In genomic region chr14:79802096-79802495, GRCh38 we compare ENCODE assay signal across 21 cellular contexts.
DNase-seq lines count a peak whose midpoint lies in the region; FAIRE-seq and TF ChIP-seq lines count a peak whose summit lies in the region.
"Had no signal": no experiment of that assay in that cellular context is flagged by ENCODE, and none has a peak within 500 bp of the region (broad histone marks: within the 10 kb centered on the region; RNA-seq: fewer than 3 reads in every experiment).

No MANE protein-coding gene starts in this region.

- no peak overlapping the region for H3K9ac ChIP-seq in BLaER1 treated with 17β-estradiol and CSF1 and Interleukin-3, amounts not matched to agents 10 nM and 100 nM
- no peak overlapping the region for H3K9ac ChIP-seq in kidney (ENCODE audit: low read length in 2 of 2)

- H3K4me1 ChIP-seq in BLaER1 treated with 17β-estradiol and CSF1 and Interleukin-3, amounts not matched to agents 10 nM and 100 nM: peaks cover 18 to 65% (median 57%) of the 10 kb centered on the region in 10 experiments
- peaks cover 2 to 4% of the 10 kb centered on the region in 2 donors for H3K4me1 ChIP-seq in kidney (ENCODE audit: control insufficient read depth in 1 of 2, insufficient read depth in 1 of 2, low read depth in 1 of 2, low read length in 2 of 2)
- H3K4me1 ChIP-seq: BE2C had no signal

- no peak overlapping the region for H3K4me3 Mint-ChIP-seq in nephron
- H3K4me3 Mint-ChIP-seq in activated T-helper 2 cell treated with anti-CD3 and anti-CD28 coated beads, Interferon-gamma antibody, Interleukin-2, Interleukin-4, amounts not matched to agents 10 μg/mL and 5 μg/mL and 100 μg/mL, durations not matched to agents 14 hours and 24 hours and 36 hours (ENCODE audit: low read depth): no peak overlapping the region
- H3K4me3 Mint-ChIP-seq: CD14-positive monocyte; CD4-positive, alpha-beta memory T cell; HFFc6 had no signal

- intact Hi-C loops in kidney (cut with DNase I): no loop called here
- intact Hi-C loops in activated T-helper 2 cell treated with anti-CD3 and anti-CD28 coated beads, Interferon-gamma antibody, Interleukin-2, Interleukin-4, amounts not matched to agents 10 μg/mL and 5 μg/mL and 100 μg/mL, durations not matched to agents 14 hours and 24 hours and 36 hours (cut with micrococcal nuclease): no loop called here

- H3K9me3 Mint-ChIP-seq in nephron: no peaks in the 10 kb centered on the region
- H3K9me3 Mint-ChIP-seq in activated T-helper 2 cell treated with anti-CD3 and anti-CD28 coated beads, Interferon-gamma antibody, Interleukin-2, Interleukin-4, amounts not matched to agents 10 μg/mL and 5 μg/mL and 100 μg/mL, durations not matched to agents 14 hours and 24 hours and 36 hours: peaks cover under 1% of the 10 kb centered on the region

- peak overlapping the region in 2 of 11 experiments; percentile 17 to 45; a peak in 3 of 22 replicates for H3K27ac ChIP-seq in BLaER1 treated with 17β-estradiol and CSF1 and Interleukin-3, amounts not matched to agents 10 nM and 100 nM
- H3K27ac ChIP-seq in kidney (ENCODE audit: low read depth in 2 of 2, low read length in 2 of 2): no peak overlapping the region
- H3K27ac ChIP-seq: HL-60 had no signal

- H3K36me3 Mint-ChIP-seq in nephron (ENCODE audit: low read depth): no peaks in the 10 kb centered on the region
- no peaks in the 10 kb centered on the region for H3K36me3 Mint-ChIP-seq in activated T-helper 2 cell treated with anti-CD3 and anti-CD28 coated beads, Interferon-gamma antibody, Interleukin-2, Interleukin-4, amounts not matched to agents 10 μg/mL and 5 μg/mL and 100 μg/mL, durations not matched to agents 14 hours and 24 hours and 36 hours (ENCODE audit: low read depth)
- H3K36me3 Mint-ChIP-seq: CD14-positive monocyte; CD4-positive, alpha-beta memory T cell had no signal

- peak; percentile 73 for FAIRE-seq in kidney (lab: Jason Lieb, UNC)
- FAIRE-seq: GM12892, GM19239, K562 had no signal

- peaks cover 0 to 34% (median 8%) of the 10 kb centered on the region in 11 experiments; a peak in 12 of 22 replicates for H3K9me3 ChIP-seq in BLaER1 treated with 17β-estradiol and CSF1 and Interleukin-3, amounts not matched to agents 10 nM and 100 nM (replicated peaks in 1 of 11)
- no peaks in the 10 kb centered on the region for H3K9me3 ChIP-seq in kidney (ENCODE audit: control insufficient read depth in 1 of 2, low read length in 2 of 2)
- H3K9me3 ChIP-seq: BE2C had no signal

- peak overlapping the region; percentile 33 to 94 (median 59) for H3K27ac Mint-ChIP-seq in nephron
- H3K27ac Mint-ChIP-seq in activated T-helper 2 cell treated with anti-CD3 and anti-CD28 coated beads, Interferon-gamma antibody, Interleukin-2, Interleukin-4, amounts not matched to agents 10 μg/mL and 5 μg/mL and 100 μg/mL, durations not matched to agents 14 hours and 24 hours and 36 hours: no peak overlapping the region
- H3K27ac Mint-ChIP-seq: CD14-positive monocyte; CD4-positive, alpha-beta memory T cell; HFFc6 had no signal

- H4K20me1 ChIP-seq in BLaER1 treated with 17β-estradiol and CSF1 and Interleukin-3, amounts not matched to agents 10 nM and 100 nM: no peaks in the 10 kb centered on the region

- H3K36me3 ChIP-seq in BLaER1 treated with 17β-estradiol and CSF1 and Interleukin-3, amounts not matched to agents 10 nM and 100 nM: no peaks in the 10 kb centered on the region
- no peaks in the 10 kb centered on the region for H3K36me3 ChIP-seq in kidney (ENCODE audit: control insufficient read depth in 1 of 2, insufficient read depth in 2 of 2, low read length in 2 of 2)
- H3K36me3 ChIP-seq: BE2C had no signal

- H3K27me3 ChIP-seq in BLaER1 treated with 17β-estradiol and CSF1 and Interleukin-3, amounts not matched to agents 10 nM and 100 nM: no peaks in the 10 kb centered on the region
- H3K27me3 ChIP-seq: BE2C had no signal

- DNase-seq in kidney (no peak), retina (peak; percentile 20), AG08395 (ENCODE audit: low spot score) (no peak)
- DNase-seq in activated naive CD4-positive, alpha-beta T cell (lab: John Stamatoyannopoulos, UW): no peak
- no peak for DNase-seq in activated T-helper 2 cell treated with anti-CD3 and anti-CD28 coated beads, Interferon-gamma antibody, Interleukin-2, Interleukin-4, amounts not matched to agents 10 μg/mL and 5 μg/mL and 100 μg/mL, durations not matched to agents 14 hours and 24 hours and 36 hours (ENCODE audit: low spot score)
- DNase-seq: BE2C; CD4-positive, alpha-beta memory T cell; DMS153; DMS79; GDM1; GOT3; H7; HFFc6; IMR-90 had no signal

- peaks cover 32% of the 10 kb centered on the region for H3K4me1 Mint-ChIP-seq in nephron
- no peaks in the 10 kb centered on the region for H3K4me1 Mint-ChIP-seq in activated T-helper 2 cell treated with anti-CD3 and anti-CD28 coated beads, Interferon-gamma antibody, Interleukin-2, Interleukin-4, amounts not matched to agents 10 μg/mL and 5 μg/mL and 100 μg/mL, durations not matched to agents 14 hours and 24 hours and 36 hours (ENCODE audit: low read depth)
- H3K4me1 Mint-ChIP-seq: CD14-positive monocyte; CD4-positive, alpha-beta memory T cell had no signal

- no peak overlapping the region for H3K4me3 ChIP-seq in BLaER1 treated with 17β-estradiol and CSF1 and Interleukin-3, amounts not matched to agents 10 nM and 100 nM
- H3K4me3 ChIP-seq in kidney (ENCODE audit: low read length in 2 of 2): no peak overlapping the region
- H3K4me3 ChIP-seq: K562 had no signal

- no peaks in the 10 kb centered on the region for H3K27me3 Mint-ChIP-seq in nephron (ENCODE audit: low read depth)
- no peaks in the 10 kb centered on the region for H3K27me3 Mint-ChIP-seq in activated T-helper 2 cell treated with anti-CD3 and anti-CD28 coated beads, Interferon-gamma antibody, Interleukin-2, Interleukin-4, amounts not matched to agents 10 μg/mL and 5 μg/mL and 100 μg/mL, durations not matched to agents 14 hours and 24 hours and 36 hours (ENCODE audit: low read depth)
- H3K27me3 Mint-ChIP-seq: CD4-positive, alpha-beta memory T cell had no signal

- TF ChIP-seq CTCF in kidney (IDR thresholded peaks at IDR 0.05; ENCODE audit: borderline replicate concordance, extremely low read depth, insufficient read depth): no peak
- no peak for TF ChIP-seq CTCF in nephron (IDR thresholded peaks at IDR 0.05; ENCODE audit: unreplicated experiment in 3 of 3)

- peak overlapping the region in 8 of 11 experiments; percentile 1 to 87 (median 78); a peak in 13 of 22 replicates for H3K4me2 ChIP-seq in BLaER1 treated with 17β-estradiol and CSF1 and Interleukin-3, amounts not matched to agents 10 nM and 100 nM
